Comparison of ENCODE assay signal across 13 cellular contexts in genomic region chrX:124223524-124223923, GRCh38.
DNase-seq lines count a peak whose midpoint lies in the region; ATAC-seq and TF ChIP-seq lines count a peak whose summit lies in the region.
"Had no signal": no experiment of that assay in that cellular context is flagged by ENCODE, and none has a peak within 500 bp of the region (broad histone marks: within the 10 kb centered on the region; RNA-seq: fewer than 3 reads in every experiment).

No MANE protein-coding gene starts in this region.

- TF ChIP-seq CTCF in chondrocyte (IDR thresholded peaks at IDR 0.05), result peak; percentile 30

- POLR2A ChIA-PET in T-cell (lab: Charles Lee), result interaction anchor here in 1 of 2 donors (0.5 kb wide), 1 partner anchor 11 kb away, joined by 3 read pairs; no protein-coding TSS in a partner anchor

- intact Hi-C loops in activated naive CD4-positive, alpha-beta T cell treated with anti-CD3 and anti-CD28 coated beads for 36 hours (cut with micrococcal nuclease), result no loop called here

- peak in 3 of 4 experiments; percentile 54 to 62 (median 61) for ATAC-seq in T-cell (replicated peaks in 1 of 4)
- ATAC-seq in stimulated activated naive CD8-positive, alpha-beta T cell treated with anti-CD3 and anti-CD28 coated beads, Interleukin-15, Interleukin-2, amounts not matched to agents 100 U/mL and 50 U/mL, for 24 hours, result peak; percentile 39
- ATAC-seq in GM19463 (IDR thresholded peaks at IDR 0.05; ENCODE audit: unreplicated experiment), result no peak

- H3K27ac Mint-ChIP-seq in activated naive CD4-positive, alpha-beta T cell treated with anti-CD3 and anti-CD28 coated beads for 36 hours, result no peak overlapping the region
- peak overlapping the region; percentile 56 to 72 for H3K27ac Mint-ChIP-seq in T-cell
- no peak overlapping the region for H3K27ac Mint-ChIP-seq in chondrocyte (ENCODE audit: unreplicated experiment)
- H3K27ac Mint-ChIP-seq: B cell had no signal

- H3K27me3 Mint-ChIP-seq in activated naive CD4-positive, alpha-beta T cell treated with anti-CD3 and anti-CD28 coated beads for 36 hours (ENCODE audit: low read depth), result no peaks in the 10 kb centered on the region
- no peaks in the 10 kb centered on the region for H3K27me3 Mint-ChIP-seq in T-cell
- H3K27me3 Mint-ChIP-seq in chondrocyte (ENCODE audit: low read depth), result no peaks in the 10 kb centered on the region
- H3K27me3 Mint-ChIP-seq: B cell had no signal

- H3K4me1 Mint-ChIP-seq in activated naive CD4-positive, alpha-beta T cell treated with anti-CD3 and anti-CD28 coated beads for 36 hours (ENCODE audit: low read depth), result peaks cover 47% of the 10 kb centered on the region
- H3K4me1 Mint-ChIP-seq in T-cell (peaks cover 46 to 62% (median 50%) of the 10 kb centered on the region in 3 donors), chondrocyte (ENCODE audit: low read depth) (peaks cover 2% of the 10 kb centered on the region)

- H3K36me3 Mint-ChIP-seq in activated naive CD4-positive, alpha-beta T cell treated with anti-CD3 and anti-CD28 coated beads for 36 hours (ENCODE audit: low read depth), result no peaks in the 10 kb centered on the region
- H3K36me3 Mint-ChIP-seq in T-cell, result no peaks in the 10 kb centered on the region
- H3K36me3 Mint-ChIP-seq in chondrocyte (ENCODE audit: low read depth), result no peaks in the 10 kb centered on the region

- CTCF ChIA-PET in activated naive CD4-positive, alpha-beta T cell treated with anti-CD3 and anti-CD28 coated beads for 36 hours (lab: Charles Lee), result interaction anchor here (0.6 to 1.2 kb wide), 3 partner anchors 9 to 163 kb away, joined by 3 to 4 read pairs (median 3); no protein-coding TSS in a partner anchor
- CTCF ChIA-PET in T-cell (lab: Charles Lee), result no interaction called here

- H3K4me3 Mint-ChIP-seq in activated naive CD4-positive, alpha-beta T cell treated with anti-CD3 and anti-CD28 coated beads for 36 hours, result peak overlapping the region; percentile 35
- H3K4me3 Mint-ChIP-seq in T-cell (peak overlapping the region in 1 of 3 donors; percentile 2), chondrocyte (ENCODE audit: unreplicated experiment) (no peak overlapping the region)
- H3K4me3 Mint-ChIP-seq: B cell had no signal

- peak; percentile 52 for DNase-seq in activated naive CD4-positive, alpha-beta T cell treated with anti-CD3 and anti-CD28 coated beads for 36 hours
- no peak for DNase-seq in activated naive CD4-positive, alpha-beta T cell (lab: John Stamatoyannopoulos, UW)
- DNase-seq in T-cell (no peak), chondrocyte (ENCODE audit: low spot score) (no peak), KG1 (lab: John Stamatoyannopoulos, UW) (no peak)
- DNase-seq in stimulated activated naive CD8-positive, alpha-beta T cell treated with anti-CD3 and anti-CD28 coated beads, Interleukin-15, Interleukin-2, amounts not matched to agents 100 U/mL and 50 U/mL, for 24 hours, result no peak
- DNase-seq in effector CD8-positive, alpha-beta T cell (lab: John Stamatoyannopoulos, UW), result no peak
- DNase-seq: effector CD4-positive, alpha-beta T cell; NCI-H524; ovary; SHP77 treated with DMSO at 0.1 percent for 48 hours had no signal

- no peaks in the 10 kb centered on the region for H3K9me3 Mint-ChIP-seq in activated naive CD4-positive, alpha-beta T cell treated with anti-CD3 and anti-CD28 coated beads for 36 hours
- no peaks in the 10 kb centered on the region for H3K9me3 Mint-ChIP-seq in T-cell
- no peaks in the 10 kb centered on the region for H3K9me3 Mint-ChIP-seq in chondrocyte (ENCODE audit: low read depth)

Comparison
In these comparisons a context has a peak if more than half of its experiments do, and no peak if none do; other contexts are left out.
1. H3K27ac Mint-ChIP-seq: peak in T-cell (2 of 2); none in activated naive CD4-positive, alpha-beta T cell treated with anti-CD3 and anti-CD28 coated beads for 36 hours (single experiment) and chondrocyte (single experiment).